ENCODE assay signal across 14 cellular contexts in the genomic region with DNA sequence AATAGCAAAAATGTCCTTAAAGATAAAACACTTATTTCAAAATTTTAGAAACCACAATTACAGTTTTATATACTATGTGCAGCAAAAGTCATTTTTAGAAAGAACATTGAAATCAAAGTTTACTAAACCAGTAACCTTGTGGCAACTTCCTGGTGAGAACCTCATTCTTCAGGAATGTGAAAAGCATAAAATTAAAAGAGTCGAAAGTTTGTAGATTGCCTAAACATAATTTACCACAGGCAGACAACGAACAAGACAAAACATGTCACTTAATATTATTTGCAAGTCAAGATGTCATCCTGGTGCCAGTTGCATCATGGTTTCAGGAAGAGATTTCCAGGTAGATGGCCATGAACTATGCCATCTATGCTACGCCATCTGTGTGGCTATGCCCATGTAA.
DNase-seq lines count a peak whose midpoint lies in the region; ATAC-seq, FAIRE-seq and TF ChIP-seq lines count a peak whose summit lies in the region.
"Had no signal": no experiment of that assay in that cellular context is flagged by ENCODE, and none has a peak within 500 bp of the region (broad histone marks: within the 10 kb centered on the region; RNA-seq: fewer than 3 reads in every experiment).

No MANE protein-coding gene starts in this region.

- ATAC-seq in pancreas: no peak

- no peak overlapping the region for H3K4me3 ChIP-seq in astrocyte (ENCODE audit: insufficient read depth, low read depth, low read length)
- H3K4me3 ChIP-seq in fibroblast of pulmonary artery (replicated peaks; ENCODE audit: low read depth, low read length): no peak overlapping the region
- H3K4me3 ChIP-seq in pancreas: no peak overlapping the region
- H3K4me3 ChIP-seq: BLaER1 treated with 17β-estradiol and CSF1 and Interleukin-3, amounts not matched to agents 10 nM and 100 nM; MG63; PC-9 had no signal

- FAIRE-seq in astrocyte (lab: Jason Lieb, UNC) (peak; percentile 43), pancreas (lab: Jason Lieb, UNC) (no peak)
- FAIRE-seq: GM12891 had no signal

- peaks cover 5% of the 10 kb centered on the region for H3K9me3 Mint-ChIP-seq in astrocyte (ENCODE audit: unreplicated experiment)

- no peaks in the 10 kb centered on the region for H3K79me2 ChIP-seq in astrocyte (ENCODE audit: insufficient read depth, low read length)

- WGBS in pancreas, 2 donors: 93 to 96% methylated on average over 3 of the region's 3 CpGs

- no peak overlapping the region for H2AFZ ChIP-seq in astrocyte (ENCODE audit: low read depth, low read length)
- H2AFZ ChIP-seq: PC-9 had no signal

- H4K20me1 ChIP-seq in astrocyte (ENCODE audit: insufficient read depth, low read length): no peaks in the 10 kb centered on the region
- H4K20me1 ChIP-seq: BLaER1 treated with 17β-estradiol and CSF1 and Interleukin-3, amounts not matched to agents 10 nM and 100 nM had no signal

- no peaks in the 10 kb centered on the region for H3K36me3 Mint-ChIP-seq in astrocyte (ENCODE audit: low read depth, unreplicated experiment)

- no peak overlapping the region for H3K9ac ChIP-seq in astrocyte (ENCODE audit: low read length)
- H3K9ac ChIP-seq: BLaER1 treated with 17β-estradiol and CSF1 and Interleukin-3, amounts not matched to agents 10 nM and 100 nM; KMS-11 had no signal

- H3K27me3 Mint-ChIP-seq in astrocyte (ENCODE audit: low read depth, unreplicated experiment): no peaks in the 10 kb centered on the region

- H3K36me3 ChIP-seq in astrocyte (ENCODE audit: insufficient read depth, low read length) (no peaks in the 10 kb centered on the region), pancreas (no peaks in the 10 kb centered on the region)
- H3K36me3 ChIP-seq: BLaER1 treated with 17β-estradiol and CSF1 and Interleukin-3, amounts not matched to agents 10 nM and 100 nM; MG63 had no signal

- H3K27me3 ChIP-seq in astrocyte (ENCODE audit: insufficient read depth, low read length) (no peaks in the 10 kb centered on the region), pancreas (no peaks in the 10 kb centered on the region)
- H3K27me3 ChIP-seq: BLaER1 treated with 17β-estradiol and CSF1 and Interleukin-3, amounts not matched to agents 10 nM and 100 nM; MG63 had no signal

- TF ChIP-seq CTCF in astrocyte (IDR thresholded peaks at IDR 0.05; ENCODE audit: insufficient read depth, low read depth, low read length): no peak
- no peak for TF ChIP-seq CTCF in fibroblast of pulmonary artery (IDR thresholded peaks at IDR 0.05; ENCODE audit: low read length, missing control alignments)
- TF ChIP-seq CTCF in pancreas (IDR thresholded peaks at IDR 0.05): no peak

- H3K4me1 ChIP-seq in astrocyte (ENCODE audit: insufficient read depth, low read length) (no peaks in the 10 kb centered on the region), pancreas (no peaks in the 10 kb centered on the region)
- H3K4me1 ChIP-seq: BLaER1 treated with 17β-estradiol and CSF1 and Interleukin-3, amounts not matched to agents 10 nM and 100 nM had no signal

- H3K27ac ChIP-seq in astrocyte (ENCODE audit: low read depth, low read length): no peak overlapping the region
- no peak overlapping the region for H3K27ac ChIP-seq in pancreas
- H3K27ac ChIP-seq: BLaER1 treated with 17β-estradiol and CSF1 and Interleukin-3, amounts not matched to agents 10 nM and 100 nM; KMS-11; PC-9 had no signal

- no peak overlapping the region for H3K4me3 Mint-ChIP-seq in astrocyte (ENCODE audit: unreplicated experiment)

- intact Hi-C loops in pancreas (cut with DNase I): no loop called here

- H3K27ac Mint-ChIP-seq in astrocyte (ENCODE audit: unreplicated experiment): no peak overlapping the region

- DNase-seq in GM04503 (ENCODE audit: low read depth) (peak; percentile 51), astrocyte (ENCODE audit: low read depth) (peak; percentile 1), fibroblast of pulmonary artery (ENCODE audit: low read depth) (peak; percentile 4), pancreas (no peak), NCI-H524 treated with DMSO at 0.1 percent for 48 hours (lab: John Stamatoyannopoulos, UW) (no peak), SW 1271 (lab: John Stamatoyannopoulos, UW) (no peak)
- DNase-seq in activated CD4-positive, CD25-positive, alpha-beta regulatory T cell (lab: John Stamatoyannopoulos, UW): no peak
- DNase-seq: MG63, NCI-H1105, NCI-H187, PC-9 had no signal

- no peaks in the 10 kb centered on the region for H3K4me1 Mint-ChIP-seq in astrocyte (ENCODE audit: low read depth, unreplicated experiment)

- H3K9me3 ChIP-seq in astrocyte (ENCODE audit: insufficient read depth, low read depth, low read length) (no peaks in the 10 kb centered on the region), pancreas (no peaks in the 10 kb centered on the region)
- H3K9me3 ChIP-seq: MG63 had no signal

- no peak overlapping the region for H3K4me2 ChIP-seq in astrocyte (ENCODE audit: low read length)
- H3K4me2 ChIP-seq: BLaER1 treated with 17β-estradiol and CSF1 and Interleukin-3, amounts not matched to agents 10 nM and 100 nM; KMS-11; PC-9 had no signal

Comparison
In these comparisons a context has a peak if more than half of its experiments do, and no peak if none do; other contexts are left out.
1. DNase-seq: peak in GM04503 (single experiment), astrocyte (single experiment) and fibroblast of pulmonary artery (single experiment); none in pancreas (0 of 6), NCI-H524 treated with DMSO at 0.1 percent for 48 hours (single experiment), activated CD4-positive, CD25-positive, alpha-beta regulatory T cell (0 of 4) and SW 1271 (0 of 2).